ENCODE assay signal across 7 cellular contexts in the genomic region with DNA sequence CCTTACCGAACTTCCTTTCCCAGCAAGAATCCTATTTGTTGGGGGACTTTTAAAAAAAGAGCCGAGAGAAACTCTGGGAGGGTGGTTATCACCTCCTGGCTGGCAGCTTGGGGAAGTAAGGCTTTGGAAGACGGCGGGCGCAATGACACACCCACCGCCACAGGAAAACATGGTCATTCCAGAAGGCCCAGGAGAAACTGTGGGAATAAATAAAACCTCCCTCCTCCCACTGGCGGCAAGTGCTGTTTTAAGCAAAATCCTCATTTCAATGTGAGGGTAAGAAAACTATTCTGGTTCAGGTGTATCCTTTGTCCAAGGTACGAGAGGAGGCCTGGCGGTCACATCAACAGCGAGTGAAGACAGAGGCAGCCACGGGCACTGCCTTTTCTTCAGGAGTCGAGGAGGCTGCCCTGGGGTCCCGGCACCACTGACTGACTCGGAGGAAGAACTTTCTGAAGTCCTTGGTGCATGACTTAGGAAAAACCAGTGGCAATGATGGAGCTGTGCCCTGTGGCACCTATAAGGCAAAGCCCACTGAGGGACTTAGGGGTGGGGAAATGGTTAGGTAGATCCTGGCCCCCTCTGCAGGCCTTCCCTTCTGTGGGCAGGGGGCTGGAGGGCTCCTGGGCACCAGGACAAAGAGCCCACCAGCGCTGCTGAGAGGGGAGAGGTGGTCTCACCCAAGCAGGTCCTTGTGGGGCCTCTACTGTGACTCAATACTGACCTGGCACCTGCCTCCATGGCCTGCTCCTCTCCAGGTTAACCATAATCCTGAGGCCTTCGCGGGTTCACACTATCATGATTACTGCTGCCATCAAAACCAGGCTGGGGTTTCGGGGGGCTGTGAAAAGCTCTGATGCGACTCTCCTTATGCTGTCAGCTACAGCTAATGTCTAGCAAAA. TPM values are rescaled to one million over a fixed set of nuclear protein-coding genes. Genes with fewer than 3 reads are reported as not detected.
A peak's percentile ranks its signal among the peaks of the same experiment; 100 is the strongest.
DNase-seq lines count a peak whose midpoint lies in the region; ATAC-seq and TF ChIP-seq lines count a peak whose summit lies in the region.

No MANE protein-coding gene starts in this region.

- no peaks in the 10 kb centered on the region for H3K27me3 Mint-ChIP-seq in activated naive CD8-positive, alpha-beta T cell

- no peaks in the 10 kb centered on the region for H3K9me3 Mint-ChIP-seq in activated naive CD8-positive, alpha-beta T cell (ENCODE audit: low read depth)

- ATAC-seq in left lung (no peak), GM21825 (IDR thresholded peaks at IDR 0.05; ENCODE audit: unreplicated experiment) (no peak)

- no peak overlapping the region; the same call in 1 of the 2 replicates for H3K9ac ChIP-seq in KMS-11

- no peak overlapping the region for H2AFZ ChIP-seq in KMS-11 (ENCODE audit: low read depth)

- no peak for TF ChIP-seq EP300 in stomach (IDR thresholded peaks at IDR 0.05)

- peaks cover 7% of the 10 kb centered on the region for H3K36me3 Mint-ChIP-seq in activated naive CD8-positive, alpha-beta T cell

- H3K4me1 ChIP-seq in KMS-11 (ENCODE audit: low read depth, poor library complexity, severe bottlenecking) (peaks cover 86% of the 10 kb centered on the region), left lung (peaks cover 63 to 93% of the 10 kb centered on the region in 2 donors), stomach (peaks cover 86 to 90% (median 89%) of the 10 kb centered on the region in 4 donors)

- H3K27ac ChIP-seq in KMS-11 (peak overlapping the region; percentile 90; the same call in 1 of the 2 replicates), left lung (peak overlapping the region; percentile 82 to 86), stomach (peak overlapping the region; percentile 84 to 97 (median 95))

- DNase-seq in left lung (no peak), stomach (no peak), RKO (ENCODE audit: low spot score) (no peak), NCI-H1436 treated with DMSO at 0.1 percent for 48 hours (lab: John Stamatoyannopoulos, UW) (no peak)

- no peak overlapping the region for H3K4me3 ChIP-seq in KMS-11 (IDR thresholded peaks at IDR 0.05; ENCODE audit: insufficient read depth, low read depth, low read length)
- H3K4me3 ChIP-seq in left lung: no peak overlapping the region
- no peak overlapping the region for H3K4me3 ChIP-seq in stomach

- H4K20me1 ChIP-seq in KMS-11 (ENCODE audit: insufficient read depth): no peaks in the 10 kb centered on the region

- peaks cover 75% of the 10 kb centered on the region for H3K4me1 Mint-ChIP-seq in activated naive CD8-positive, alpha-beta T cell (ENCODE audit: low read depth)

- WGBS in stomach, 5 donors: 53 to 69% (median 64%) methylated on average over 14 to 19 of the region's 19 CpGs

- no peaks in the 10 kb centered on the region for H3K79me2 ChIP-seq in KMS-11 (ENCODE audit: insufficient read depth, low read depth)

- peak overlapping the region; percentile 96 for H3K4me2 ChIP-seq in KMS-11

- H3K27me3 ChIP-seq in KMS-11 (ENCODE audit: insufficient read depth, low read depth) (no peaks in the 10 kb centered on the region), left lung (no peaks in the 10 kb centered on the region), stomach (no peaks in the 10 kb centered on the region)

- H3K27ac Mint-ChIP-seq in activated naive CD8-positive, alpha-beta T cell: peak overlapping the region; percentile 82

- intact Hi-C loops in left lung (cut with DNase I): loop anchor here in 1 of 2 donors (10.0 kb wide), 3 partner anchors 59 to 369 kb away; partner anchors contain the start of genes CHST3 and DDIT4
- intact Hi-C loops in stomach (cut with DNase I; ENCODE audit: low total_unique reads): loop anchor here (10.0 kb wide), 1 partner anchor 119 kb away; the partner anchor contains the start of genes ANAPC16 and ASCC1

- TF ChIP-seq POLR2A in stomach (IDR thresholded peaks at IDR 0.05): no peak

- no peak for TF ChIP-seq CTCF in KMS-11 (conservative IDR thresholded peaks at IDR 0.05; ENCODE audit: low read depth, low read length)
- TF ChIP-seq CTCF in left lung (IDR thresholded peaks at IDR 0.05): no peak
- TF ChIP-seq CTCF in stomach (IDR thresholded peaks at IDR 0.05): no peak

- H3K4me3 Mint-ChIP-seq in activated naive CD8-positive, alpha-beta T cell: peak overlapping the region; percentile 36

- no peaks in the 10 kb centered on the region for H3K36me3 ChIP-seq in KMS-11 (ENCODE audit: insufficient read depth)
- H3K36me3 ChIP-seq in left lung: peaks cover 0 to 43% of the 10 kb centered on the region in 2 donors
- peaks cover 12 to 39% (median 27%) of the 10 kb centered on the region in 4 donors for H3K36me3 ChIP-seq in stomach

- H3K9me3 ChIP-seq in left lung (no peaks in the 10 kb centered on the region), stomach (no peaks in the 10 kb centered on the region)

RNA-seq across cellular contexts. Expression of gene DNAJB12, which starts 21.4 kb away (rescaled TPM):
- total RNA-seq in left lung (10 to 100 TPM; 30.9 to 38.9 TPM), stomach (10 to 100 TPM in 4 of 5 donors, 1 to 10 TPM in 1; 2.3 to 43.2 (median 24.9) TPM)
- polyA plus RNA-seq in stomach: 10 to 100 TPM; 12.1 to 20.0 (median 16.3) TPM

RNA-seq across cellular contexts. Expression of gene DDIT4, which starts 59.6 kb away (rescaled TPM):
- total RNA-seq in left lung (10 to 100 TPM; 40.7 to 73.8 TPM), stomach (100 to 1,000 TPM in 4 of 5 donors, 10 to 100 TPM in 1; 89.9 to 188 (median 154) TPM)
- 100 to 1,000 TPM; 122 to 176 (median 170) TPM for polyA plus RNA-seq in stomach
